In the genomic region with DNA sequence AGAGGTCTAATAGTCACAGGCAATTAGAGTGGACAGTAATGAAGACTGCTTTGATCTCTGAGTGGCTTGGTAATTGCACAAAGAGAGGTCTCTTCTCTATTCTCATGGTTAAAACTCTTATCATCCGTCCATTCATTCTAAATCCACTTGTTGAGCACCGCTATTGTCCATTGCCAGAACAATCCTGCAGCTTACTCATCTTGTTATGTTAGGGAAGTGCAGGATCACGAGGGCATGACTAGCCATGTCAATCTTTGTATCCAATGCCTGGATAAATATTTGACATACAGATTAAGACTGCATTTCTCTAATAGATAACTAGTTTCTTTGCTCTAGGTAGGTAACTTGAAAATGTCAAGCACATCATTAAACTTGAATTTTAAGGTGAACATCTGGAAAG, we compare ENCODE assay signal across 1 cellular context.
A peak's percentile ranks its signal among the peaks of the same experiment; 100 is the strongest.
TF ChIP-seq lines count a peak whose summit lies in the region.

No MANE protein-coding gene starts in this region.

TF ChIP-seq in K562, 482 proteins besides CTCF, POLR2A, EP300 and RAD21:
- TF ChIP-seq, protein P1, sequence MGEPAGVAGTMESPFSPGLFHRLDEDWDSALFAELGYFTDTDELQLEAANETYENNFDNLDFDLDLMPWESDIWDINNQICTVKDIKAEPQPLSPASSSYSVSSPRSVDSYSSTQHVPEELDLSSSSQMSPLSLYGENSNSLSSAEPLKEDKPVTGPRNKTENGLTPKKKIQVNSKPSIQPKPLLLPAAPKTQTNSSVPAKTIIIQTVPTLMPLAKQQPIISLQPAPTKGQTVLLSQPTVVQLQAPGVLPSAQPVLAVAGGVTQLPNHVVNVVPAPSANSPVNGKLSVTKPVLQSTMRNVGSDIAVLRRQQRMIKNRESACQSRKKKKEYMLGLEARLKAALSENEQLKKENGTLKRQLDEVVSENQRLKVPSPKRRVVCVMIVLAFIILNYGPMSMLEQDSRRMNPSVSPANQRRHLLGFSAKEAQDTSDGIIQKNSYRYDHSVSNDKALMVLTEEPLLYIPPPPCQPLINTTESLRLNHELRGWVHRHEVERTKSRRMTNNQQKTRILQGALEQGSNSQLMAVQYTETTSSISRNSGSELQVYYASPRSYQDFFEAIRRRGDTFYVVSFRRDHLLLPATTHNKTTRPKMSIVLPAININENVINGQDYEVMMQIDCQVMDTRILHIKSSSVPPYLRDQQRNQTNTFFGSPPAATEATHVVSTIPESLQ (CRISPR knock-in tag; IDR thresholded peaks at IDR 0.05), result no peak
- TF ChIP-seq HEY1 (CRISPR knock-in tag; IDR thresholded peaks at IDR 0.05; ENCODE audit: borderline replicate concordance) (no peak), FOSL1 (tag; conservative IDR thresholded peaks at IDR 0.05) (0 out of 2 replicates have a peak, but pooled peaks have one; percentile 46)
